Comparison of ENCODE assay signal across 8 cellular contexts in the genomic region with DNA sequence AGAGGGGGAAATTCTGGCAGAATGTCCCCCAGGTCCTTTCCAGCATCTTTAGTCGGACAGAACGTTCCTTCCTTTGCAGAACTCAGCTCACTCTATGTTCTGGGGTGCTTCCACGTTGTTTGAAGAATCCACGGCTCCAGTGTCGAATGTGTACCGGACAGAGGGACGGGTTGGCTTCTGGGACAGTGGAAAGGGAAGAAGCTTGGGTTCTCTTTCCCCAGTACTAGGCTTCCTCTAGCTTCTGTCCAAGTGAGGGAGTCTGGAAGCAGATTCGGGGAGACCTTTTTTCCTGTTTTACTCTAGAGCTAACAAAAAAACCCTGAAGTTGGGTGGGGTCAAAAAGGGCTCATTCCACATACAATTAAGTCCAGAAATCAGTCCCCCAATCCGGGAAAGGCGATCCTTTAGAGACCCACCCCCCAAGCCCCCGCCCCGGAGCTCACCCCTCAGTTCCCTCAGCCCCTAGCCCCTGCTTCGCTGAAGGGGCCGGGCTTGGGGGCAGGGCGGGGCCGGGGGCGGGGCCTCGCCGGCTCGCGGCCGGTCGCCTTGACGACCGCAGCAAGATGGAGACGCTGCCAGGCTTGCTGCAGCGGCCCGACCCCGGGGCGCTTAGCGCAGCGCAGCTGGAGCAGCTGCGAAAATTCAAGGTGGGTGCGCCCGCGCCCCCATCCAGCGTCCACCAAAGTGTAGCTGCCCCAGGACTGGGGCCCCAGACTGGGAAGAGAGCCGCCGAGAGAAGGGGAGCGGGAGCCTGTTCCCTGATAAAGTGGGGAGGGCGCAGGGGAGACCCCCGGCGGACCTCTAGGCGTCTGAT. TPM values are rescaled to one million over a fixed set of nuclear protein-coding genes. Genes with fewer than 3 reads are reported as not detected.
A peak's percentile ranks its signal among the peaks of the same experiment; 100 is the strongest.
DNase-seq lines count a peak whose midpoint lies in the region; ATAC-seq, FAIRE-seq and TF ChIP-seq lines count a peak whose summit lies in the region.

A gene with protein sequence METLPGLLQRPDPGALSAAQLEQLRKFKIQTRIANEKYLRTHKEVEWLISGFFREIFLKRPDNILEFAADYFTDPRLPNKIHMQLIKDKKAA (plus strand): TSS at position 549 of the 814 bp plus-strand sequence. CDS start 15 bp downstream, at position 564.

- H3K4me1 ChIP-seq in HEK293 (ENCODE audit: control insufficient read depth, insufficient read depth, low read length): no peaks in the 10 kb centered on the region
- peaks cover 2 to 4% of the 10 kb centered on the region in 2 donors for H3K4me1 ChIP-seq in kidney (ENCODE audit: control insufficient read depth in 1 of 2, insufficient read depth in 1 of 2, low read depth in 1 of 2, low read length in 2 of 2)

- H3K9ac ChIP-seq in SK-N-MC (ENCODE audit: insufficient read length) (no peak within 1 kb of the TSS), kidney (ENCODE audit: low read length in 2 of 2) (peak within 1 kb of the TSS in 1 of 2 donors; percentile 14)

- H3K27ac Mint-ChIP-seq in brain: peak within 1 kb of the TSS; percentile 35 to 91 (median 72)

- DNase-seq in DMS153 treated with DMSO at 0.1 percent for 48 hours (lab: John Stamatoyannopoulos, UW; ENCODE audit: unreplicated experiment): peak; percentile 7
- no peak for DNase-seq in SK-N-MC (ENCODE audit: low read depth, low spot score)
- DNase-seq in kidney: no peak
- peak; percentile 34 to 39 for DNase-seq in stimulated activated CD4-positive, alpha-beta T cell treated with anti-CD3 and anti-CD28 coated beads, Interleukin-2, amount 100 ng/mL, for 24 hours
- no peak for DNase-seq in SW480 (ENCODE audit: low spot score)

- no peaks in the 10 kb centered on the region for H3K36me3 ChIP-seq in HEK293 (ENCODE audit: control insufficient read depth in 2 of 2, insufficient read depth in 1 of 2, low read length in 2 of 2)
- no peaks in the 10 kb centered on the region for H3K36me3 ChIP-seq in SK-N-MC (ENCODE audit: insufficient read depth, low read length)
- no peaks in the 10 kb centered on the region for H3K36me3 ChIP-seq in kidney (ENCODE audit: control insufficient read depth in 1 of 2, insufficient read depth in 2 of 2, low read length in 2 of 2)

- TF ChIP-seq CTCF in HEK293 (tag by site-specific recombination; IDR thresholded peaks at IDR 0.05) (no peak), brain (conservative IDR thresholded peaks at IDR 0.05) (no peak), kidney (IDR thresholded peaks at IDR 0.05; ENCODE audit: borderline replicate concordance, extremely low read depth, insufficient read depth) (no peak)

- H3K27me3 Mint-ChIP-seq in brain: peaks cover 26% of the 10 kb centered on the region

- peak within 1 kb of the TSS; percentile 76 to 88 (median 81) for H3K4me3 Mint-ChIP-seq in brain

- H3K9me3 ChIP-seq in HEK293 (ENCODE audit: control insufficient read depth, insufficient read depth, low read depth, low read length) (no peaks in the 10 kb centered on the region), SK-N-MC (ENCODE audit: low read depth, low read length) (no peaks in the 10 kb centered on the region), kidney (ENCODE audit: control insufficient read depth in 1 of 2, low read length in 2 of 2) (no peaks in the 10 kb centered on the region)

- H3K27ac ChIP-seq in HEK293 (ENCODE audit: extremely low read depth, low read depth, low read length) (no peak within 1 kb of the TSS), SK-N-MC (no peak within 1 kb of the TSS), kidney (ENCODE audit: low read depth in 2 of 2, low read length in 2 of 2) (peak within 1 kb of the TSS in 1 of 2 donors; percentile 33)

- POLR2A ChIA-PET in HEK293 (lab: Yijun Ruan, JAX): no interaction called here

- CTCF ChIA-PET in HEK293 (lab: Yijun Ruan, JAX): interaction anchor here (0.5 to 1.6 kb wide), 4 partner anchors 10 to 128 kb away, joined by 3 to 11 read pairs (median 6); no protein-coding TSS in a partner anchor

- FAIRE-seq in kidney (lab: Jason Lieb, UNC): no peak

- intact Hi-C loops in kidney (cut with DNase I): no loop called here

- ATAC-seq in HG03280 (IDR thresholded peaks at IDR 0.05; ENCODE audit: unreplicated experiment): no peak

- H3K4me3 ChIP-seq in HEK293 (ENCODE audit: low read depth, low read length): peak within 1 kb of the TSS; percentile 26
- peak within 1 kb of the TSS; percentile 55 for H3K4me3 ChIP-seq in SK-N-MC
- peak within 1 kb of the TSS; percentile 46 to 48 for H3K4me3 ChIP-seq in kidney (ENCODE audit: low read length in 2 of 2)

- no peaks in the 10 kb centered on the region for H3K36me3 Mint-ChIP-seq in brain

- H3K4me1 Mint-ChIP-seq in brain: peaks cover 61% of the 10 kb centered on the region

- peaks cover 0 to 8% (median 3%) of the 10 kb centered on the region in 5 experiments for H3K9me3 Mint-ChIP-seq in brain

TF ChIP-seq in HEK293, 187 proteins besides CTCF, POLR2A, EP300 and RAD21:
- TF ChIP-seq MYNN (tag by site-specific recombination; IDR thresholded peaks at IDR 0.05; ENCODE audit: borderline replicate concordance) (no peak), SP3 (tag by site-specific recombination; IDR thresholded peaks at IDR 0.05) (0 out of 2 replicates have a peak, but pooled peaks have one; percentile 11)

RNA-seq across cellular contexts. Expression of the gene that starts here (rescaled TPM):
- 7.2 TPM for polyA plus RNA-seq in brain (ENCODE audit: insufficient read depth, low read depth, low replicate concordance)
- not detected for total RNA-seq in kidney
- 4.0 TPM for polyA plus RNA-seq in kidney (ENCODE audit: insufficient read depth, low read depth, low replicate concordance)

Comparison
In these comparisons a context has a peak if more than half of its experiments do, and no peak if none do; other contexts are left out.
1. DNase-seq: peak in DMS153 treated with DMSO at 0.1 percent for 48 hours (single experiment) and stimulated activated CD4-positive, alpha-beta T cell treated with anti-CD3 and anti-CD28 coated beads, Interleukin-2, amount 100 ng/mL, for 24 hours (2 of 2); none in SK-N-MC (single experiment), kidney (single experiment) and SW480 (single experiment).
2. Peak in every context shown above with its lines, with median percentiles within 50 percentile points of each other: H3K4me3 ChIP-seq.